15 cellular contexts compared by ENCODE assay signal in genomic region chr5:67353500-67353931, GRCh38.
DNase-seq lines count a peak whose midpoint lies in the region; FAIRE-seq and TF ChIP-seq lines count a peak whose summit lies in the region.
"Had no signal": no experiment of that assay in that cellular context is flagged by ENCODE, and none has a peak within 500 bp of the region (broad histone marks: within the 10 kb centered on the region; RNA-seq: fewer than 3 reads in every experiment).

No MANE protein-coding gene starts in this region.

- intact Hi-C loops in dendritic cell treated with granulocyte-macrophage colony-stimulating factor and Interleukin-4, amounts not matched to agents 40 ng/mL and 50 ng/mL, for 4 days (cut with micrococcal nuclease), result no loop called here

- no peak for TF ChIP-seq POLR2A in H54 (IDR thresholded peaks at IDR 0.05; ENCODE audit: low read depth, low read length)

- peak overlapping the region; percentile 7 for H2AFZ ChIP-seq in parathyroid adenoma

- no peak overlapping the region for H3K4me3 Mint-ChIP-seq in dendritic cell treated with granulocyte-macrophage colony-stimulating factor and Interleukin-4, amounts not matched to agents 40 ng/mL and 50 ng/mL, for 4 days
- H3K4me3 Mint-ChIP-seq in endothelial cell (ENCODE audit: unreplicated experiment), result no peak overlapping the region
- H3K4me3 Mint-ChIP-seq: CD8-positive, alpha-beta memory T cell; stimulated activated memory B cell treated with anti-CD40 and anti-IgM and Interleukin-4, amounts not matched to agents 10 μg/mL and 1 μg/mL and 100 μg/mL, for 72 hours had no signal

- no peaks in the 10 kb centered on the region for H3K27me3 Mint-ChIP-seq in dendritic cell treated with granulocyte-macrophage colony-stimulating factor and Interleukin-4, amounts not matched to agents 40 ng/mL and 50 ng/mL, for 4 days
- no peaks in the 10 kb centered on the region for H3K27me3 Mint-ChIP-seq in endothelial cell (ENCODE audit: unreplicated experiment)

- H3K36me3 ChIP-seq in parathyroid adenoma (ENCODE audit: control insufficient read depth, insufficient read depth, low read length), result no peaks in the 10 kb centered on the region
- H3K36me3 ChIP-seq: colonic mucosa, SJSA1 had no signal

- no peak overlapping the region for H3K4me3 ChIP-seq in parathyroid adenoma (ENCODE audit: low read depth, low read length)
- H3K4me3 ChIP-seq: colonic mucosa, SJSA1 had no signal

- no peak for FAIRE-seq in H54 (lab: Jason Lieb, UNC)
- FAIRE-seq: GM19239 had no signal

- TF ChIP-seq CTCF in parathyroid adenoma (IDR thresholded peaks at IDR 0.05) (no peak), endothelial cell (IDR thresholded peaks at IDR 0.05; ENCODE audit: unreplicated experiment) (no peak)

- H3K79me2 ChIP-seq in parathyroid adenoma, result no peaks in the 10 kb centered on the region

- no peak overlapping the region for H3K27ac ChIP-seq in parathyroid adenoma
- H3K27ac ChIP-seq: colonic mucosa, SJSA1 had no signal

- peaks cover 45% of the 10 kb centered on the region for H3K4me1 Mint-ChIP-seq in dendritic cell treated with granulocyte-macrophage colony-stimulating factor and Interleukin-4, amounts not matched to agents 40 ng/mL and 50 ng/mL, for 4 days (ENCODE audit: low read depth)
- peaks cover 39% of the 10 kb centered on the region for H3K4me1 Mint-ChIP-seq in endothelial cell (ENCODE audit: unreplicated experiment)

- DNase-seq in EH (ENCODE audit: low read depth) (peak; percentile 38), NCI-H2107 (lab: John Stamatoyannopoulos, UW) (peak; percentile 40), SKM-1 treated with dmso at 0.1 percent for 144 hours (lab: John Stamatoyannopoulos, UW; ENCODE audit: unreplicated experiment) (no peak), SK-N-DZ (ENCODE audit: low spot score) (no peak), H54 (ENCODE audit: insufficient read length, low spot score) (no peak), endothelial cell (ENCODE audit: low spot score) (no peak)
- DNase-seq: activated CD4-positive, alpha-beta T cell treated with anti-CD3 and anti-CD28 coated beads for 4 hours; activated gamma-delta T cell; CD8-positive, alpha-beta memory T cell; colonic mucosa had no signal

- H3K9ac ChIP-seq in parathyroid adenoma, result no peak overlapping the region

- H3K9me3 ChIP-seq in parathyroid adenoma (ENCODE audit: control insufficient read depth, low read length), result no peaks in the 10 kb centered on the region
- H3K9me3 ChIP-seq: colonic mucosa, SJSA1 had no signal

- no peak overlapping the region for H3K4me2 ChIP-seq in parathyroid adenoma (ENCODE audit: low read length)

- no peaks in the 10 kb centered on the region for H3K36me3 Mint-ChIP-seq in dendritic cell treated with granulocyte-macrophage colony-stimulating factor and Interleukin-4, amounts not matched to agents 40 ng/mL and 50 ng/mL, for 4 days (ENCODE audit: low read depth)
- H3K36me3 Mint-ChIP-seq in endothelial cell (ENCODE audit: low read depth, unreplicated experiment), result no peaks in the 10 kb centered on the region
- H3K36me3 Mint-ChIP-seq: CD8-positive, alpha-beta memory T cell; stimulated activated memory B cell treated with anti-CD40 and anti-IgM and Interleukin-4, amounts not matched to agents 10 μg/mL and 1 μg/mL and 100 μg/mL, for 72 hours had no signal

- H3K27ac Mint-ChIP-seq in dendritic cell treated with granulocyte-macrophage colony-stimulating factor and Interleukin-4, amounts not matched to agents 40 ng/mL and 50 ng/mL, for 4 days, result peak overlapping the region; percentile 61
- H3K27ac Mint-ChIP-seq in endothelial cell (ENCODE audit: unreplicated experiment), result no peak overlapping the region
- H3K27ac Mint-ChIP-seq: stimulated activated memory B cell treated with anti-CD40 and anti-IgM and Interleukin-4, amounts not matched to agents 10 μg/mL and 1 μg/mL and 100 μg/mL, for 72 hours had no signal

- peaks cover 9% of the 10 kb centered on the region for H3K4me1 ChIP-seq in parathyroid adenoma
- H3K4me1 ChIP-seq: colonic mucosa had no signal

- H3K27me3 ChIP-seq in parathyroid adenoma (ENCODE audit: control insufficient read depth, insufficient read depth, low read length), result no peaks in the 10 kb centered on the region
- H3K27me3 ChIP-seq: colonic mucosa, SJSA1 had no signal

- H3K9me3 Mint-ChIP-seq in dendritic cell treated with granulocyte-macrophage colony-stimulating factor and Interleukin-4, amounts not matched to agents 40 ng/mL and 50 ng/mL, for 4 days, result peaks cover 7% of the 10 kb centered on the region
- no peaks in the 10 kb centered on the region for H3K9me3 Mint-ChIP-seq in endothelial cell (ENCODE audit: unreplicated experiment)
- H3K9me3 Mint-ChIP-seq: CD8-positive, alpha-beta memory T cell; stimulated activated memory B cell treated with anti-CD40 and anti-IgM and Interleukin-4, amounts not matched to agents 10 μg/mL and 1 μg/mL and 100 μg/mL, for 72 hours had no signal

Comparison
In these comparisons a context has a peak if more than half of its experiments do, and no peak if none do; other contexts are left out.
1. DNase-seq: peak in EH (single experiment) and NCI-H2107 (single experiment); none in SKM-1 treated with dmso at 0.1 percent for 144 hours (single experiment), SK-N-DZ (single experiment), H54 (single experiment) and endothelial cell (single experiment).